In the genomic region with DNA sequence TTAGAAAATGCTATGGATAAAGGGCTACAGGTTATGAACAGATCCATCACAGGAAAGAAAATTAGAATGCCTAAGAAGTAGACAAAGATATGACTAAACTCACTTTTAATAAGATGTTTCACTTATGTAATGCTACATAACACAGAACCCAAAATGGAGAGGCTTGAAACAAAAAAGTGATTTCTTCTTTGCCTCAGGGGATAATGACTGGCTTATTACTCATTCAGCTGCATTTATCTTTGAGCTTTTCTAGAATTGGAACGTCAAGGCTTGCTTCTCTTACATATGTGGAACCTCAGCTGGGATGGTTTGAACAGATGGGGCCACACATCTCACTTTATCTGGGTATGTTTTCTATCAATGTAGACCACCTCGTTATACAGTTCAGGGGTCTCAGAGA, we compare ENCODE assay signal across 20 cellular contexts.
A peak's percentile ranks its signal among the peaks of the same experiment; 100 is the strongest.
DNase-seq lines count a peak whose midpoint lies in the region; ATAC-seq and TF ChIP-seq lines count a peak whose summit lies in the region.
"Had no signal": no experiment of that assay in that cellular context is flagged by ENCODE, and none has a peak within 500 bp of the region (broad histone marks: within the 10 kb centered on the region; RNA-seq: fewer than 3 reads in every experiment).

No MANE protein-coding gene starts in this region.

- POLR2A ChIA-PET in PC-3 (lab: Charles Lee; ENCODE audit: unreplicated experiment) = no interaction called here

- H3F3A ChIP-seq in PC-3 (ENCODE audit: low read length, unreplicated experiment) = no peaks in the 10 kb centered on the region

- H3K9me3 ChIP-seq in PC-3 (ENCODE audit: low read length) = no peaks in the 10 kb centered on the region
- H3K9me3 ChIP-seq in osteoblast (ENCODE audit: low read depth, low read length) = no peaks in the 10 kb centered on the region

- H3K4me2 ChIP-seq in PC-3 (ENCODE audit: low read length) = no peak overlapping the region
- peak overlapping the region; percentile 17 for H3K4me2 ChIP-seq in osteoblast (ENCODE audit: insufficient read depth, low read length)
- H3K4me2 ChIP-seq: KMS-11, neural progenitor cell had no signal

- no peaks in the 10 kb centered on the region for H3K4me1 Mint-ChIP-seq in activated T-cell treated with anti-CD3 and anti-CD28 coated beads, Interleukin-2, amount 50 U/mL, for 72 hours (ENCODE audit: low read depth)
- H3K4me1 Mint-ChIP-seq: CD14-positive monocyte; immature natural killer cell; stimulated activated naive B cell treated with anti-CD40 and anti-IgM and Interleukin-4, amounts not matched to agents 10 μg/mL and 1 μg/mL and 100 μg/mL, for 72 hours had no signal

- no peak overlapping the region for H2AFZ ChIP-seq in PC-3 (ENCODE audit: low read length)
- no peak overlapping the region for H2AFZ ChIP-seq in osteoblast (ENCODE audit: low read length)
- H2AFZ ChIP-seq: neural progenitor cell had no signal

- no peak overlapping the region for H3K9ac ChIP-seq in PC-3 (ENCODE audit: low read length)
- H3K9ac ChIP-seq: KMS-11, neural progenitor cell had no signal

- TF ChIP-seq CTCF in PC-3 (conservative IDR thresholded peaks at IDR 0.05; ENCODE audit: low read depth, low read length) (no peak), epithelial cell of esophagus (IDR thresholded peaks at IDR 0.05; ENCODE audit: insufficient read depth, low read depth, low read length, missing control alignments) (no peak), osteoblast (IDR thresholded peaks at IDR 0.05; ENCODE audit: extremely low read depth, low read depth, low read length) (no peak)

- DNase-seq in Daoy (ENCODE audit: low read depth) (peak; percentile 22), PC-3 (peak; percentile 82), epithelial cell of esophagus (ENCODE audit: low read depth) (peak; percentile 89), osteoblast (ENCODE audit: insufficient read length, low spot score, missing footprints) (peak; percentile 18), COLO668 (lab: John Stamatoyannopoulos, UW; ENCODE audit: unreplicated experiment) (no peak)
- no peak for DNase-seq in activated T-cell treated with anti-CD3 and anti-CD28 coated beads, Interleukin-2, amount 50 U/mL, for 72 hours
- DNase-seq: activated gamma-delta T cell; DND-41; effector CD8-positive, alpha-beta T cell; immature natural killer cell; NCI-H1694 treated with DMSO at 0.1 percent for 48 hours; NCI-H510A treated with DMSO at 0.1 percent for 48 hours; stimulated activated naive B cell treated with anti-CD40 and anti-IgM and Interleukin-4, amounts not matched to agents 10 μg/mL and 1 μg/mL and 100 μg/mL, for 72 hours had no signal

- H3K27ac ChIP-seq in PC-3 (ENCODE audit: low read length) (no peak overlapping the region), osteoblast (ENCODE audit: low read depth, low read length) (peak overlapping the region; percentile 30)
- H3K27ac ChIP-seq: KMS-11, neural progenitor cell, VCaP had no signal

- H3K79me2 ChIP-seq in PC-3 (ENCODE audit: low read length) = no peaks in the 10 kb centered on the region
- H3K79me2 ChIP-seq in osteoblast (ENCODE audit: insufficient read depth, low read length) = no peaks in the 10 kb centered on the region

- ATAC-seq in PC-3 = peak; percentile 53
- ATAC-seq in activated T-cell treated with anti-CD3 and anti-CD28 coated beads, Interleukin-2, amount 50 U/mL, for 72 hours (replicated peaks in 1 of 2) = no peak
- ATAC-seq in HG02840 (IDR thresholded peaks at IDR 0.05; ENCODE audit: low FRiP score, unreplicated experiment) = no peak
- no peak for ATAC-seq in HG03521 (IDR thresholded peaks at IDR 0.05; ENCODE audit: unreplicated experiment)
- ATAC-seq: GM12878; stimulated activated naive B cell treated with anti-CD40 and anti-IgM and Interleukin-4, amounts not matched to agents 10 μg/mL and 1 μg/mL and 100 μg/mL, for 72 hours had no signal

- no peaks in the 10 kb centered on the region for H3K36me3 ChIP-seq in PC-3 (ENCODE audit: low read depth, low read length)
- no peaks in the 10 kb centered on the region for H3K36me3 ChIP-seq in osteoblast (ENCODE audit: insufficient read depth, low read length)
- H3K36me3 ChIP-seq: neural progenitor cell had no signal

- H3K27me3 ChIP-seq in PC-3 (ENCODE audit: low read length) = no peaks in the 10 kb centered on the region; the same call in 1 of the 2 replicates
- H3K27me3 ChIP-seq in osteoblast (ENCODE audit: insufficient read depth, low read length) = no peaks in the 10 kb centered on the region
- H3K27me3 ChIP-seq: neural progenitor cell had no signal

- no peaks in the 10 kb centered on the region for H4K20me1 ChIP-seq in PC-3 (ENCODE audit: low read length)
- no peaks in the 10 kb centered on the region for H4K20me1 ChIP-seq in osteoblast (ENCODE audit: insufficient read depth, low read length)

- no peak overlapping the region for H3K4me3 Mint-ChIP-seq in activated T-cell treated with anti-CD3 and anti-CD28 coated beads, Interleukin-2, amount 50 U/mL, for 72 hours
- H3K4me3 Mint-ChIP-seq: CD14-positive monocyte; immature natural killer cell; neural progenitor cell; stimulated activated naive B cell treated with anti-CD40 and anti-IgM and Interleukin-4, amounts not matched to agents 10 μg/mL and 1 μg/mL and 100 μg/mL, for 72 hours had no signal

- peaks cover 1 to 4% of the 10 kb centered on the region in 2 donors for H3K9me3 Mint-ChIP-seq in activated T-cell treated with anti-CD3 and anti-CD28 coated beads, Interleukin-2, amount 50 U/mL, for 72 hours
- H3K9me3 Mint-ChIP-seq: neural progenitor cell; stimulated activated naive B cell treated with anti-CD40 and anti-IgM and Interleukin-4, amounts not matched to agents 10 μg/mL and 1 μg/mL and 100 μg/mL, for 72 hours had no signal

- no peak overlapping the region for H3K27ac Mint-ChIP-seq in activated T-cell treated with anti-CD3 and anti-CD28 coated beads, Interleukin-2, amount 50 U/mL, for 72 hours
- H3K27ac Mint-ChIP-seq: CD14-positive monocyte; immature natural killer cell; neural progenitor cell; stimulated activated naive B cell treated with anti-CD40 and anti-IgM and Interleukin-4, amounts not matched to agents 10 μg/mL and 1 μg/mL and 100 μg/mL, for 72 hours had no signal

- CTCF ChIA-PET in PC-3 (lab: Charles Lee) = no interaction called here

- BruUV-seq in PC-3 (replicated peaks; lab: Mats Ljungman, UMichigan) = no TSS peak

- no peaks in the 10 kb centered on the region for H3K36me3 Mint-ChIP-seq in activated T-cell treated with anti-CD3 and anti-CD28 coated beads, Interleukin-2, amount 50 U/mL, for 72 hours (ENCODE audit: insufficient read depth in 2 of 2)
- H3K36me3 Mint-ChIP-seq: CD14-positive monocyte; immature natural killer cell; neural progenitor cell; stimulated activated naive B cell treated with anti-CD40 and anti-IgM and Interleukin-4, amounts not matched to agents 10 μg/mL and 1 μg/mL and 100 μg/mL, for 72 hours had no signal

- no peaks in the 10 kb centered on the region for H3K9me2 ChIP-seq in PC-3 (replicated peaks; ENCODE audit: low read length)

- no peaks in the 10 kb centered on the region for H3K4me1 ChIP-seq in PC-3 (ENCODE audit: insufficient read depth, low read length)
- peaks cover 29% of the 10 kb centered on the region for H3K4me1 ChIP-seq in osteoblast (ENCODE audit: insufficient read depth, low read length)
- H3K4me1 ChIP-seq: neural progenitor cell had no signal

- no peak overlapping the region for H3K4me3 ChIP-seq in PC-3 (ENCODE audit: low read length)
- no peak overlapping the region for H3K4me3 ChIP-seq in epithelial cell of esophagus (ENCODE audit: low read length)
- no peak overlapping the region for H3K4me3 ChIP-seq in osteoblast (ENCODE audit: insufficient read depth, low read length)
- H3K4me3 ChIP-seq: GM12878, neural progenitor cell had no signal

- H3K27me3 Mint-ChIP-seq in activated T-cell treated with anti-CD3 and anti-CD28 coated beads, Interleukin-2, amount 50 U/mL, for 72 hours (ENCODE audit: low read depth) = no peaks in the 10 kb centered on the region
- H3K27me3 Mint-ChIP-seq: stimulated activated naive B cell treated with anti-CD40 and anti-IgM and Interleukin-4, amounts not matched to agents 10 μg/mL and 1 μg/mL and 100 μg/mL, for 72 hours had no signal

- intact Hi-C loops in PC-3 (cut with micrococcal nuclease) = loop anchor here (10.0 kb wide), 1 partner anchor 1198 kb away; no protein-coding TSS in a partner anchor

Comparison
In these comparisons a context has a peak if more than half of its experiments do, and no peak if none do; other contexts are left out.
1. DNase-seq: peak in Daoy (single experiment), PC-3 (single experiment), epithelial cell of esophagus (single experiment) and osteoblast (single experiment); none in activated T-cell treated with anti-CD3 and anti-CD28 coated beads, Interleukin-2, amount 50 U/mL, for 72 hours (0 of 2) and COLO668 (single experiment).